14 cellular contexts compared by ENCODE assay signal in the genomic region with DNA sequence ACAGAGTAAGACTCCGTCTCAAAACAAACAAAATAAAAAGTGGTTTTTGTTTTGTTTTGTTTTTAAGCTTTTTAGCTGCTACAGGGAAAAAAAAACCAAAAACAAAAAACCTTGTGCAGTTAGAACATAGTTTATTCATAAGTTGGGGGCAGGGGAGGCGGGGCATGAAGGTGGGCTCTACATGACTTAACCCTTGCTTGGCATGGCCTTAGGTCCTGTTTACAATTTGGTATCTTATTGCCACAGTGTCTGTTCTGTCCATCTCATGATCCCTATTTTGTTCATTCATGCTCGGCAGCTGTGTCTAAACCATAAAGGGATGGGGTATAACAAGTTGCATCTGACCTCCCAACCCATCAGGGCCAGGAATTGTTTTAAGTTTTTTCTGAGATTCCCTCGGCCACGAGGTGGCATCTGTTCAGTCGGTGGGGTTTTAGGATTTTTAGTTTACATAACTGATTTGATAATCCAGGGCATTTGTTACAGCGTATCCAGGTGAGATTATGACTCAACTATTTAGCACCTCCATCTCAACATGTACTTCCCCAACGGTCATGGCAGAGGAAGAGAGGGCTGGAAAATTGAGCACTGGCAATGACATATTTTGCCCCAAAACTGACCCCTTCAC.
DNase-seq lines count a peak whose midpoint lies in the region; ATAC-seq, FAIRE-seq and TF ChIP-seq lines count a peak whose summit lies in the region.
"Had no signal": no experiment of that assay in that cellular context is flagged by ENCODE, and none has a peak within 500 bp of the region (broad histone marks: within the 10 kb centered on the region; RNA-seq: fewer than 3 reads in every experiment).

No MANE protein-coding gene starts in this region.

- no peaks in the 10 kb centered on the region for H3K4me1 ChIP-seq in OCI-LY1 (ENCODE audit: insufficient read depth, low read length, severe bottlenecking)

- no peak overlapping the region for H3K9ac ChIP-seq in OCI-LY1 (ENCODE audit: low read length)

- H3K27me3 ChIP-seq in OCI-LY1 (ENCODE audit: insufficient read depth, low read length) = no peaks in the 10 kb centered on the region

- TF ChIP-seq CTCF in OCI-LY1 (IDR thresholded peaks at IDR 0.05; ENCODE audit: low read length) (peak; percentile 60), fibroblast of mammary gland (conservative IDR thresholded peaks at IDR 0.05; ENCODE audit: control insufficient read depth, insufficient read depth, low read depth, low read length) (peak; percentile 45)

- no peaks in the 10 kb centered on the region for H3K79me2 ChIP-seq in OCI-LY1 (ENCODE audit: insufficient read depth, low read length)

- DNase-seq in 8988T (peak; percentile 72), COLO829 (ENCODE audit: low spot score) (peak; percentile 32), fibroblast of mammary gland (ENCODE audit: low read depth) (peak; percentile 21), urothelium cell line (ENCODE audit: low spot score) (no peak), posterior cingulate gyrus (no peak)
- DNase-seq: activated CD4-positive, CD25-positive, alpha-beta regulatory T cell treated with anti-CD3 and anti-CD28 coated beads, Interleukin-2, amount 50 U/mL, for 72 hours; activated T-cell treated with anti-CD3 and anti-CD28 coated beads, Interleukin-2, amount 50 U/mL, for 72 hours; CD4-positive, CD25-positive, alpha-beta regulatory T cell; GF-D8; NCI-H2081; occipital lobe had no signal

- peaks cover 8% of the 10 kb centered on the region for H3K36me3 ChIP-seq in OCI-LY1 (ENCODE audit: insufficient read depth, low read length)

- intact Hi-C loops in posterior cingulate gyrus (cut with DNase I) = no loop called here

- ATAC-seq in GM18520 (IDR thresholded peaks at IDR 0.05; ENCODE audit: unreplicated experiment) (no peak), GM19452 (IDR thresholded peaks at IDR 0.05; ENCODE audit: unreplicated experiment) (no peak)

- H2AFZ ChIP-seq in OCI-LY1 (ENCODE audit: low read length) = no peak overlapping the region

- no peaks in the 10 kb centered on the region for H4K20me1 ChIP-seq in OCI-LY1 (ENCODE audit: insufficient read depth, low read length)

- H3K4me3 ChIP-seq in OCI-LY1 (ENCODE audit: low read depth, low read length, poor library complexity, severe bottlenecking) (no peak overlapping the region), fibroblast of mammary gland (ENCODE audit: control insufficient read depth, low read depth, low read length) (no peak overlapping the region)

- no peaks in the 10 kb centered on the region for H3K9me2 ChIP-seq in OCI-LY1 (ENCODE audit: low read depth, low read length)

- H3K4me2 ChIP-seq in OCI-LY1 (ENCODE audit: low read length) = no peak overlapping the region

- no peaks in the 10 kb centered on the region for H3K9me3 ChIP-seq in OCI-LY1 (ENCODE audit: low read length)

- no peak for FAIRE-seq in urothelium cell line (lab: Jason Lieb, UNC)

- no peak overlapping the region for H3K27ac ChIP-seq in OCI-LY1 (ENCODE audit: low read depth, low read length, poor library complexity, severe bottlenecking)

- no peaks in the 10 kb centered on the region for H3F3A ChIP-seq in OCI-LY1 (ENCODE audit: insufficient read depth, low read length)

Comparison
In these comparisons a context has a peak if more than half of its experiments do, and no peak if none do; other contexts are left out.
1. DNase-seq: peak in 8988T (single experiment), COLO829 (single experiment) and fibroblast of mammary gland (single experiment); none in urothelium cell line (single experiment) and posterior cingulate gyrus (0 of 10).